ENCODE assay signal across 8 cellular contexts in the genomic region with DNA sequence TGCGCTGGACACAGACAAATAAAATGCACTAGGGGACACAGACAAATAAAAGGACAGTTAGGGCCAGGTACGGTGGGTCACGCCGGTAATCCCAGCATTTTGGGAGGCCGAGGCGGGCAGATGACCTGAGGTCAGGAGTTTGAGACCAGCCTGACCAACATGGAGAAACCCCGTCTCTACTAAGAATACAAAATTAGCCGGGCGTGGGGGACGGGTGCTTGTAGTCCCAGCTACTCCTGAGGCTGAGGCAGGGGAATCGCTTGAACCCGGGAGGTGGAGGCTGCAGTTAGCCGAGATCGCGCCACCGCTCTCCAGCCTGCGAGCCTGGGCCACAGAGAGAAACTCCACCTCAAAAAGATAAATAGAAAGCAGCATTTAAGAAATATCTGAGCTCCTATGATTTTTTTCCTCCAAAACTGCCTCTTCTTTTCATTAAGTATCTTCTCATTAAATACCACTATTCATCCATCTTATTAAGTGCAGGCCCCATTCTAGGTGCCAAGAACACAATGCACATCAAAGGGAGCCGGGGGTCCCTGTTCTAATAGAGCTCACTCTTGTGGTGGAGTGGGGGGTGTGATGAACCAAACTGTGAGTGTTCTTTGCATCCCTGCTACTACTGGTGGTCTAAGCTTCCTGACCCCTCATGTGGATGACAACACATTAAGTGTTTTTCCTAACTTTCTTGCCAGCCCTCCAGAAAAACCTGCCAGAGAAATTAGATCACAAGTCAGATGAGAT. TPM values are rescaled to one million over a fixed set of nuclear protein-coding genes. Genes with fewer than 3 reads are reported as not detected.
DNase-seq lines count a peak whose midpoint lies in the region; ATAC-seq and TF ChIP-seq lines count a peak whose summit lies in the region.

No MANE protein-coding gene starts in this region.

- CTCF ChIA-PET in activated CD4-positive, alpha-beta memory T cell treated with anti-CD3 and anti-CD28 coated beads, Interleukin-2, amount 10 ng/mL, durations not matched to agents 7 days and 5 days (lab: Charles Lee) = interaction anchor here (0.7 to 3.3 kb wide), 7 partner anchors 16 to 381 kb away, joined by 3 to 17 read pairs (median 4); partner anchors contain the start of genes ARL2, MALAT1, SF1 and SNX15

- POLR2A ChIA-PET in activated CD4-positive, alpha-beta memory T cell treated with anti-CD3 and anti-CD28 coated beads, Interleukin-2, amount 10 ng/mL, durations not matched to agents 7 days and 5 days (lab: Charles Lee) = interaction anchor here (0.8 to 4.7 kb wide), 20 partner anchors 8 to 454 kb away, joined by 3 to 49 read pairs (median 6); partner anchors contain the start of genes ARL2, CAPN1, CDCA5 and FAM89B

- H3K4me3 Mint-ChIP-seq in activated T-cell treated with anti-CD3 and anti-CD28 coated beads, Interleukin-2, amount 50 U/mL, for 24 hours = peak overlapping the region; percentile 89
- peak overlapping the region; percentile 90 for H3K4me3 Mint-ChIP-seq in activated CD4-positive, alpha-beta memory T cell treated with anti-CD3 and anti-CD28 coated beads, Interleukin-2, amount 10 ng/mL, durations not matched to agents 7 days and 5 days

- no peaks in the 10 kb centered on the region for H3K27me3 Mint-ChIP-seq in activated T-cell treated with anti-CD3 and anti-CD28 coated beads, Interleukin-2, amount 50 U/mL, for 24 hours
- no peaks in the 10 kb centered on the region for H3K27me3 Mint-ChIP-seq in activated CD4-positive, alpha-beta memory T cell treated with anti-CD3 and anti-CD28 coated beads, Interleukin-2, amount 10 ng/mL, durations not matched to agents 7 days and 5 days

- H3K9me3 ChIP-seq in lower lobe of right lung = no peaks in the 10 kb centered on the region

- DNase-seq in activated T-cell treated with anti-CD3 and anti-CD28 coated beads, Interleukin-2, amount 50 U/mL, for 24 hours = no peak
- DNase-seq in activated T-cell treated with anti-CD3 and anti-CD28 coated beads for 4 hours (no peak), lower lobe of right lung (no peak), substantia nigra (lab: John Stamatoyannopoulos, UW) (no peak), iPS-NIHi11 (ENCODE audit: low spot score) (no peak)
- DNase-seq in activated CD4-positive, alpha-beta memory T cell treated with anti-CD3 and anti-CD28 coated beads, Interleukin-2, amount 10 ng/mL, durations not matched to agents 7 days and 5 days = no peak
- DNase-seq in stimulated activated CD4-positive, alpha-beta T cell treated with anti-CD3 and anti-CD28 coated beads, Interleukin-4, amount 100 ng/mL, for 4 hours = no peak

- H3K27ac ChIP-seq in lower lobe of right lung (peak overlapping the region; percentile 54), substantia nigra (ENCODE audit: low read depth, low read length, poor library complexity, severe bottlenecking) (peak overlapping the region; percentile 70)

- peaks cover 82% of the 10 kb centered on the region for H3K36me3 Mint-ChIP-seq in activated T-cell treated with anti-CD3 and anti-CD28 coated beads, Interleukin-2, amount 50 U/mL, for 24 hours (ENCODE audit: low read depth)
- peaks cover 56% of the 10 kb centered on the region for H3K36me3 Mint-ChIP-seq in activated CD4-positive, alpha-beta memory T cell treated with anti-CD3 and anti-CD28 coated beads, Interleukin-2, amount 10 ng/mL, durations not matched to agents 7 days and 5 days (ENCODE audit: low read depth)

- no peak for ATAC-seq in lower lobe of right lung
- ATAC-seq in HG03432 (IDR thresholded peaks at IDR 0.05; ENCODE audit: unreplicated experiment) = no peak

- intact Hi-C loops in lower lobe of right lung (cut with DNase I) = no loop called here

- no peaks in the 10 kb centered on the region for H3K9me3 Mint-ChIP-seq in activated T-cell treated with anti-CD3 and anti-CD28 coated beads, Interleukin-2, amount 50 U/mL, for 24 hours
- no peaks in the 10 kb centered on the region for H3K9me3 Mint-ChIP-seq in activated CD4-positive, alpha-beta memory T cell treated with anti-CD3 and anti-CD28 coated beads, Interleukin-2, amount 10 ng/mL, durations not matched to agents 7 days and 5 days

- TF ChIP-seq CTCF in lower lobe of right lung (IDR thresholded peaks at IDR 0.05) = no peak

- H3K27ac Mint-ChIP-seq in activated T-cell treated with anti-CD3 and anti-CD28 coated beads, Interleukin-2, amount 50 U/mL, for 24 hours = peak overlapping the region; percentile 98
- H3K27ac Mint-ChIP-seq in activated CD4-positive, alpha-beta memory T cell treated with anti-CD3 and anti-CD28 coated beads, Interleukin-2, amount 10 ng/mL, durations not matched to agents 7 days and 5 days = peak overlapping the region; percentile 95

- peaks cover 49% of the 10 kb centered on the region for H3K4me1 ChIP-seq in lower lobe of right lung

- no peaks in the 10 kb centered on the region for H3K27me3 ChIP-seq in lower lobe of right lung (ENCODE audit: low read depth)

- H3K4me1 Mint-ChIP-seq in activated T-cell treated with anti-CD3 and anti-CD28 coated beads, Interleukin-2, amount 50 U/mL, for 24 hours (ENCODE audit: low read depth) = peaks cover 73% of the 10 kb centered on the region
- peaks cover 71% of the 10 kb centered on the region for H3K4me1 Mint-ChIP-seq in activated CD4-positive, alpha-beta memory T cell treated with anti-CD3 and anti-CD28 coated beads, Interleukin-2, amount 10 ng/mL, durations not matched to agents 7 days and 5 days

- peaks cover 50% of the 10 kb centered on the region for H3K36me3 ChIP-seq in lower lobe of right lung

- H3K4me3 ChIP-seq in lower lobe of right lung = no peak overlapping the region

RNA-seq across cellular contexts. Expression of gene ZNHIT2, which starts 0.8 kb away (rescaled TPM):
- 1 to 10 TPM; 8.1 to 8.6 TPM for total RNA-seq in activated CD4-positive, alpha-beta memory T cell treated with anti-CD3 and anti-CD28 coated beads, Interleukin-2, amount 10 ng/mL, durations not matched to agents 7 days and 5 days
- total RNA-seq in lower lobe of right lung = 9.5 TPM

RNA-seq across cellular contexts. Expression of gene FAU, which starts 3.7 kb away (rescaled TPM):
- total RNA-seq in activated CD4-positive, alpha-beta memory T cell treated with anti-CD3 and anti-CD28 coated beads, Interleukin-2, amount 10 ng/mL, durations not matched to agents 7 days and 5 days = 1,000 to 10,000 TPM in 1 of 2 experiments, 100 to 1,000 TPM in 1; 995 to 1,031 TPM
- 766 TPM for total RNA-seq in lower lobe of right lung

RNA-seq across cellular contexts. Expression of gene MRPL49, which starts 3.9 kb away (rescaled TPM):
- total RNA-seq in activated CD4-positive, alpha-beta memory T cell treated with anti-CD3 and anti-CD28 coated beads, Interleukin-2, amount 10 ng/mL, durations not matched to agents 7 days and 5 days = 10 to 100 TPM; 36.5 to 37.4 TPM
- 40.8 TPM for total RNA-seq in lower lobe of right lung

RNA-seq across cellular contexts. Expression of gene TM7SF2, which starts 6.6 kb away (rescaled TPM):
- total RNA-seq in activated CD4-positive, alpha-beta memory T cell treated with anti-CD3 and anti-CD28 coated beads, Interleukin-2, amount 10 ng/mL, durations not matched to agents 7 days and 5 days = 10 to 100 TPM; 27.2 to 28.4 TPM
- 38.8 TPM for total RNA-seq in lower lobe of right lung

RNA-seq across cellular contexts. Expression of gene SYVN1, which starts 16.1 kb away (rescaled TPM):
- 10 to 100 TPM; 39.4 to 42.2 TPM for total RNA-seq in activated CD4-positive, alpha-beta memory T cell treated with anti-CD3 and anti-CD28 coated beads, Interleukin-2, amount 10 ng/mL, durations not matched to agents 7 days and 5 days
- 68.1 TPM for total RNA-seq in lower lobe of right lung
